ENCODE assay signal across 1 cellular context in genomic region chr13:41133951-41134350, GRCh38.
TF ChIP-seq lines count a peak whose summit lies in the region.

No MANE protein-coding gene starts in this region.

TF ChIP-seq in K562, 482 proteins besides CTCF, POLR2A, EP300 and RAD21 (continued from another document):
- no peak for TF ChIP-seq UBTF (IDR thresholded peaks at IDR 0.05; ENCODE audit: borderline replicate concordance in 1 of 2, low read depth in 2 of 2, low read length in 2 of 2)
- TF ChIP-seq SPI1 (IDR thresholded peaks at IDR 0.05; ENCODE audit: borderline replicate concordance, low read depth, low read length) = no peak
- TF ChIP-seq SIRT6 (IDR thresholded peaks at IDR 0.05; ENCODE audit: low read depth, low read length) = no peak
- no peak for TF ChIP-seq XRCC5 (IDR thresholded peaks at IDR 0.05; ENCODE audit: low read depth, low read length)
- no peak for TF ChIP-seq GTF3C2 (IDR thresholded peaks at IDR 0.05; ENCODE audit: borderline replicate concordance, extremely low read depth, insufficient read length)
- 0 out of 2 replicates have a peak, but pooled peaks have one; percentile 10 for TF ChIP-seq EHMT2 (IDR thresholded peaks at IDR 0.05)
- TF ChIP-seq PRPF4 (IDR thresholded peaks at IDR 0.05; ENCODE audit: insufficient read depth, low read depth, low read length, poor library complexity, severe bottlenecking) = no peak
- 0 out of 2 replicates have a peak, but pooled peaks have one; percentile 8 for TF ChIP-seq ARID1B (IDR thresholded peaks at IDR 0.05)
- TF ChIP-seq MCM7 (IDR thresholded peaks at IDR 0.05) = no peak
- TF ChIP-seq ZNF134 (CRISPR knock-in tag; conservative IDR thresholded peaks at IDR 0.05) = no peak
- no peak for TF ChIP-seq ZNF507 (tag; conservative IDR thresholded peaks at IDR 0.05)
- no peak for TF ChIP-seq MNT (conservative IDR thresholded peaks at IDR 0.05)
- 0 out of 2 replicates have a peak, but pooled peaks have one; percentile 35 for TF ChIP-seq ESRRA (IDR thresholded peaks at IDR 0.05; ENCODE audit: borderline replicate concordance, low read depth)
- no peak for TF ChIP-seq TRIM25 (IDR thresholded peaks at IDR 0.05; ENCODE audit: borderline replicate concordance)
- TF ChIP-seq U2AF1 (optimal IDR thresholded peaks at IDR 0.05; ENCODE audit: low read depth, low read length) = no peak
- TF ChIP-seq ETV1 (tag; conservative IDR thresholded peaks at IDR 0.05; ENCODE audit: low read depth) = no peak
- no peak; the same call in 1 of the 2 replicates for TF ChIP-seq CREB1 (IDR thresholded peaks at IDR 0.05)
- TF ChIP-seq CREB1 (CRISPR knock-in tag; IDR thresholded peaks at IDR 0.05) = no peak
- TF ChIP-seq FUS (optimal IDR thresholded peaks at IDR 0.05; ENCODE audit: low read depth, low read length) = no peak
- TF ChIP-seq ZNF175 (CRISPR knock-in tag; IDR thresholded peaks at IDR 0.05; ENCODE audit: low read depth) = no peak
- no peak for TF ChIP-seq NR2C1 (IDR thresholded peaks at IDR 0.05)
- TF ChIP-seq NR2C1 (tag; IDR thresholded peaks at IDR 0.05) = no peak
- TF ChIP-seq ZNF354B (CRISPR knock-in tag; IDR thresholded peaks at IDR 0.05) = no peak
- TF ChIP-seq ZKSCAN3 (CRISPR knock-in tag; IDR thresholded peaks at IDR 0.05) = no peak
- no peak for TF ChIP-seq ZBTB26 (CRISPR knock-in tag; IDR thresholded peaks at IDR 0.05)
- no peak for TF ChIP-seq TEAD1 (CRISPR knock-in tag; IDR thresholded peaks at IDR 0.05)
